Comparison of ENCODE assay signal across 18 cellular contexts in genomic region chr21:44425895-44426662, GRCh38. TPM values are rescaled to one million over a fixed set of nuclear protein-coding genes. Genes with fewer than 3 reads are reported as not detected.
DNase-seq lines count a peak whose midpoint lies in the region; ATAC-seq and TF ChIP-seq lines count a peak whose summit lies in the region.
"Had no signal": no experiment of that assay in that cellular context is flagged by ENCODE, and none has a peak within 500 bp of the region (broad histone marks: within the 10 kb centered on the region; RNA-seq: fewer than 3 reads in every experiment).

No MANE protein-coding gene starts in this region.

- peaks cover 10 to 63% (median 39%) of the 10 kb centered on the region in 11 experiments; a peak in 19 of 22 replicates for H4K20me1 ChIP-seq in BLaER1 treated with 17β-estradiol and CSF1 and Interleukin-3, amounts not matched to agents 10 nM and 100 nM
- H4K20me1 ChIP-seq in osteoblast (ENCODE audit: insufficient read depth, low read length), result no peaks in the 10 kb centered on the region

- WGBS in testis, 2 donors, result 84 to 100% methylated on average over 5 to 13 of the region's 13 CpGs

- TF ChIP-seq CTCF in 22Rv1 (IDR thresholded peaks at IDR 0.05), result no peak
- TF ChIP-seq CTCF in breast epithelium (IDR thresholded peaks at IDR 0.05), result no peak
- no peak for TF ChIP-seq CTCF in osteoblast (IDR thresholded peaks at IDR 0.05; ENCODE audit: extremely low read depth, low read depth, low read length)
- no peak for TF ChIP-seq CTCF in testis (IDR thresholded peaks at IDR 0.05)

- H3K36me3 ChIP-seq in BLaER1 treated with 17β-estradiol and CSF1 and Interleukin-3, amounts not matched to agents 10 nM and 100 nM, result peaks cover 41 to 93% (median 71%) of the 10 kb centered on the region in 11 experiments
- no peaks in the 10 kb centered on the region for H3K36me3 ChIP-seq in breast epithelium
- no peaks in the 10 kb centered on the region for H3K36me3 ChIP-seq in osteoblast (ENCODE audit: insufficient read depth, low read length)
- H3K36me3 ChIP-seq in testis (ENCODE audit: low read depth, missing control alignments), result no peaks in the 10 kb centered on the region
- H3K36me3 ChIP-seq: colonic mucosa had no signal

- no peak for TF ChIP-seq POLR2A in breast epithelium (IDR thresholded peaks at IDR 0.05)
- TF ChIP-seq POLR2A in testis (IDR thresholded peaks at IDR 0.05), result no peak

- peaks cover 55 to 67% (median 66%) of the 10 kb centered on the region in 10 experiments for H3K4me1 ChIP-seq in BLaER1 treated with 17β-estradiol and CSF1 and Interleukin-3, amounts not matched to agents 10 nM and 100 nM
- H3K4me1 ChIP-seq in breast epithelium, result no peaks in the 10 kb centered on the region
- no peaks in the 10 kb centered on the region for H3K4me1 ChIP-seq in osteoblast (ENCODE audit: insufficient read depth, low read length)
- H3K4me1 ChIP-seq in testis, result no peaks in the 10 kb centered on the region
- H3K4me1 ChIP-seq: colonic mucosa had no signal

- H3K27ac ChIP-seq in 22Rv1 (peak overlapping the region; percentile 91), breast epithelium (peak overlapping the region in 1 of 2 donors; percentile 61), osteoblast (ENCODE audit: low read depth, low read length) (no peak overlapping the region), testis (no peak overlapping the region)
- peak overlapping the region; percentile 11 to 88 (median 74); a peak in 21 of 22 replicates for H3K27ac ChIP-seq in BLaER1 treated with 17β-estradiol and CSF1 and Interleukin-3, amounts not matched to agents 10 nM and 100 nM
- H3K27ac ChIP-seq: colonic mucosa, hepatocyte, SK-N-MC had no signal

- no peaks in the 10 kb centered on the region for H3K79me2 ChIP-seq in osteoblast (ENCODE audit: insufficient read depth, low read length)
- H3K79me2 ChIP-seq: hepatocyte had no signal

- H3K9me3 ChIP-seq in BLaER1 treated with 17β-estradiol and CSF1 and Interleukin-3, amounts not matched to agents 10 nM and 100 nM (replicated peaks in 1 of 11), result peaks cover 28 to 40% (median 34%) of the 10 kb centered on the region in 11 experiments
- peaks cover 5 to 16% of the 10 kb centered on the region in 2 donors for H3K9me3 ChIP-seq in breast epithelium
- H3K9me3 ChIP-seq in osteoblast (ENCODE audit: low read depth, low read length), result no peaks in the 10 kb centered on the region
- no peaks in the 10 kb centered on the region for H3K9me3 ChIP-seq in testis
- H3K9me3 ChIP-seq: colonic mucosa had no signal

- no peaks in the 10 kb centered on the region; a peak in 1 of 22 replicates for H3K27me3 ChIP-seq in BLaER1 treated with 17β-estradiol and CSF1 and Interleukin-3, amounts not matched to agents 10 nM and 100 nM
- peaks cover 0 to 33% of the 10 kb centered on the region in 2 donors for H3K27me3 ChIP-seq in breast epithelium
- H3K27me3 ChIP-seq in osteoblast (ENCODE audit: insufficient read depth, low read length), result no peaks in the 10 kb centered on the region
- H3K27me3 ChIP-seq in testis, result no peaks in the 10 kb centered on the region
- H3K27me3 ChIP-seq: colonic mucosa, hepatocyte had no signal

- peak in 1 of 2 donors; percentile 37 for DNase-seq in breast epithelium (ENCODE audit: low spot score in 2 of 2)
- DNase-seq in osteoblast (ENCODE audit: insufficient read length, low spot score, missing footprints), result peak; percentile 32
- DNase-seq in testis, result no peak
- no peak for DNase-seq in hepatic stellate cell (ENCODE audit: low spot score)
- DNase-seq: activated CD4-positive, alpha-beta T cell treated with anti-CD3 and anti-CD28 coated beads for 4 hours; activated naive CD4-positive, alpha-beta T cell treated with anti-CD3 and anti-CD28 coated beads, Interleukin-2, amount 50 U/mL, for 16 hours; AML-193; colonic mucosa; GDM1; NCI-H1417 treated with DMSO at 0.1 percent for 48 hours; NCI-H774; T-helper 9 cell had no signal

- intact Hi-C loops in breast epithelium (cut with DNase I; ENCODE audit: low total_unique reads), result no loop called here
- intact Hi-C loops in testis (cut with DNase I; ENCODE audit: low total_unique reads), result no loop called here

- peak overlapping the region; percentile 18 to 62 (median 53) for H3K4me3 ChIP-seq in BLaER1 treated with 17β-estradiol and CSF1 and Interleukin-3, amounts not matched to agents 10 nM and 100 nM
- peak overlapping the region in 2 of 3 donors; percentile 40 to 60 for H3K4me3 ChIP-seq in breast epithelium
- H3K4me3 ChIP-seq in osteoblast (ENCODE audit: insufficient read depth, low read length), result no peak overlapping the region
- no peak overlapping the region for H3K4me3 ChIP-seq in testis
- H3K4me3 ChIP-seq: colonic mucosa, hepatocyte, SK-N-MC had no signal

- H3K9ac ChIP-seq in BLaER1 treated with 17β-estradiol and CSF1 and Interleukin-3, amounts not matched to agents 10 nM and 100 nM, result peak overlapping the region; percentile 57 to 83 (median 66)

- ATAC-seq in GM19395 (IDR thresholded peaks at IDR 0.05; ENCODE audit: unreplicated experiment), result no peak
- no peak for ATAC-seq in HG02763 (IDR thresholded peaks at IDR 0.05; ENCODE audit: unreplicated experiment)

- peak overlapping the region; percentile 81 to 99 (median 92) for H3K4me2 ChIP-seq in BLaER1 treated with 17β-estradiol and CSF1 and Interleukin-3, amounts not matched to agents 10 nM and 100 nM
- H3K4me2 ChIP-seq in osteoblast (ENCODE audit: insufficient read depth, low read length), result no peak overlapping the region
- H3K4me2 ChIP-seq: hepatocyte had no signal

- no peak overlapping the region for H2AFZ ChIP-seq in osteoblast (ENCODE audit: low read length)
- H2AFZ ChIP-seq: hepatocyte had no signal

RNA-seq across cellular contexts. Expression of gene LRRC3, which starts 29.2 kb away (rescaled TPM):
- total RNA-seq in breast epithelium, result 1 to 10 TPM; 1.6 to 6.4 (median 2.0) TPM
- total RNA-seq in osteoblast, result 0.72 and 0.88 TPM in 2 replicates
- total RNA-seq in testis, result 10 to 100 TPM in 1 of 2 donors, 1 to 10 TPM in 1; 8.3 to 11.8 TPM
- polyA plus RNA-seq in testis (ENCODE audit: insufficient read depth, low read depth, low replicate concordance), result 4.9 TPM

Comparison
In these comparisons a context has a peak if more than half of its experiments do, and no peak if none do; other contexts are left out.
1. H3K27ac ChIP-seq: peak in 22Rv1 (single experiment) and BLaER1 treated with 17β-estradiol and CSF1 and Interleukin-3, amounts not matched to agents 10 nM and 100 nM (11 of 11); none in osteoblast (single experiment) and testis (0 of 2).
2. H3K4me3 ChIP-seq: peak in BLaER1 treated with 17β-estradiol and CSF1 and Interleukin-3, amounts not matched to agents 10 nM and 100 nM (10 of 10) and breast epithelium (2 of 3); none in osteoblast (single experiment) and testis (0 of 2).